29 cellular contexts compared by ENCODE assay signal in the genomic region with DNA sequence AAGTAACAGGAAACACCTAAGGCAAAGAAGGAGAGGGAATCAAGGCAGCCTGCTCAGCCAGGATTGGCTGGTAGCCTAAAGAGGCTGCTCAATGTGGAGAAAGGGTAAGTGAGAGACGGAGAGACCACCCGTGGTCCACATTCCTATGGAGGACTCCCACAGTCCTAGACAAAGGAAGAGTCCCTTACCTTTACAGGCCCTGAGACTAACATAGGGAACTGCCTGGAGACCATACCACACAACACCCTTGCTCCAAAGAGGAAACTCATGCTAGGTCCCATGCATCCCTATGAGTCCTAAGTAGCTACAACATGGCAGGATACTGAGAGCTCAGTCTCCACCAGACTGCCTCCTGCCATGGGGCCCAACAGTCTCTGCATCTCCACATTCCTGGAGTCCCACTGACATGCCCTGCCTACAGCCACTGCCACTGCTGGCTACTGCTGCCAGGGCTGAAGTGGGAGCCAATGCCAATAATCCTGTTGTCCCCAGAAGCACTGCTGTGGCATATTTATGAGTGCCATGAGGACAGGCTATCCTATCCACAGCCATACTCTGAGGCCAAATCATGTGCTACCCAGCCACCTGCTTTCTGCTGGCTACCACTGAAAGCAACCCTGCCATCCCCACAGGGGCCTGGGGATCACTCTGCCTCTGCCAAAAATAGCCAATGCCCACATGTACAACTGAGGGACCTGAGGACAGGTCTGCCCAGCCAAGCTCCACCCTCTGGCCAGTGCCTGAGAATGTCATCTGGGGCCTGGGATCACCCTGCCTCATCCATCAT.
"Had no signal": no experiment of that assay in that cellular context is flagged by ENCODE, and none has a peak within 500 bp of the region (broad histone marks: within the 10 kb centered on the region; RNA-seq: fewer than 3 reads in every experiment).

No MANE protein-coding gene starts in this region.

- H3K9me3 ChIP-seq: uterus had no signal

- ATAC-seq: activated T-cell treated with anti-CD3 and anti-CD28 coated beads, Interleukin-2, amount 50 U/mL, for 4 hours; effector memory CD8-positive, alpha-beta T cell; gastroesophageal sphincter; left lung; sciatic nerve; stimulated activated memory B cell treated with anti-CD40 and anti-IgM and Interleukin-4, amounts not matched to agents 10 μg/mL and 1 μg/mL and 100 μg/mL, for 72 hours had no signal

- H3K27ac Mint-ChIP-seq: activated naive CD8-positive, alpha-beta T cell; activated T-helper 2 cell treated with anti-CD3 and anti-CD28 coated beads, Interferon-gamma antibody, Interleukin-2, Interleukin-4, amounts not matched to agents 10 μg/mL and 5 μg/mL and 100 μg/mL, durations not matched to agents 14 hours and 24 hours and 36 hours; nephron; stimulated activated memory B cell treated with anti-CD40 and anti-IgM and Interleukin-4, amounts not matched to agents 10 μg/mL and 1 μg/mL and 100 μg/mL, for 72 hours had no signal

- H3K4me1 Mint-ChIP-seq: nephron; stimulated activated memory B cell treated with anti-CD40 and anti-IgM and Interleukin-4, amounts not matched to agents 10 μg/mL and 1 μg/mL and 100 μg/mL, for 72 hours had no signal

- H3K27me3 Mint-ChIP-seq: activated naive CD8-positive, alpha-beta T cell; effector memory CD8-positive, alpha-beta T cell; stimulated activated memory B cell treated with anti-CD40 and anti-IgM and Interleukin-4, amounts not matched to agents 10 μg/mL and 1 μg/mL and 100 μg/mL, for 72 hours had no signal

- H3K36me3 ChIP-seq: adrenal gland, uterus had no signal

- H3K27ac ChIP-seq: adrenal gland, ascending aorta, brain microvascular endothelial cell, gastroesophageal sphincter, left lung, stomach, transverse colon, uterus had no signal

- DNase-seq: activated CD4-positive, alpha-beta T cell treated with anti-CD3 and anti-CD28 coated beads for 4 hours; activated CD4-positive, alpha-beta T cell treated with anti-CD3 and anti-CD28 coated beads, Interleukin-2, amount 50 U/mL, for 48 hours; activated CD4-positive, CD25-positive, alpha-beta regulatory T cell; activated CD8-positive, alpha-beta memory T cell treated with anti-CD3 and anti-CD28 coated beads, Interleukin-2, amount 50 U/mL, for 48 hours; activated naive CD4-positive, alpha-beta T cell; activated T-cell treated with anti-CD3 and anti-CD28 coated beads, Interleukin-2, amount 50 U/mL, for 4 hours; adrenal gland; brain microvascular endothelial cell; central memory CD4-positive, alpha-beta T cell; effector memory CD8-positive, alpha-beta T cell; head of caudate nucleus; kidney glomerular epithelial cell; left lung; mammary epithelial cell; nucleus accumbens; small intestine; stimulated activated CD4-positive, alpha-beta T cell treated with anti-CD3 and anti-CD28 coated beads, Interleukin-2, amount 100 ng/mL, for 24 hours; stomach; T1000; transverse colon; uterus had no signal

- H3K27me3 ChIP-seq: adrenal gland, ascending aorta, brain microvascular endothelial cell, gastroesophageal sphincter, left lung, stomach, transverse colon, uterus had no signal

- H3K4me1 ChIP-seq: adrenal gland, ascending aorta, gastroesophageal sphincter, left lung, stomach, transverse colon, uterus had no signal

- H3K4me3 ChIP-seq: adrenal gland, ascending aorta, gastroesophageal sphincter, left lung, stomach, transverse colon, uterus had no signal

- H3K4me3 Mint-ChIP-seq: activated naive CD8-positive, alpha-beta T cell; activated T-cell treated with anti-CD3 and anti-CD28 coated beads, Interleukin-2, amount 50 U/mL, for 4 hours; effector memory CD8-positive, alpha-beta T cell; nephron; stimulated activated memory B cell treated with anti-CD40 and anti-IgM and Interleukin-4, amounts not matched to agents 10 μg/mL and 1 μg/mL and 100 μg/mL, for 72 hours had no signal

- FAIRE-seq: colon, small intestine had no signal
